In the genomic region with DNA sequence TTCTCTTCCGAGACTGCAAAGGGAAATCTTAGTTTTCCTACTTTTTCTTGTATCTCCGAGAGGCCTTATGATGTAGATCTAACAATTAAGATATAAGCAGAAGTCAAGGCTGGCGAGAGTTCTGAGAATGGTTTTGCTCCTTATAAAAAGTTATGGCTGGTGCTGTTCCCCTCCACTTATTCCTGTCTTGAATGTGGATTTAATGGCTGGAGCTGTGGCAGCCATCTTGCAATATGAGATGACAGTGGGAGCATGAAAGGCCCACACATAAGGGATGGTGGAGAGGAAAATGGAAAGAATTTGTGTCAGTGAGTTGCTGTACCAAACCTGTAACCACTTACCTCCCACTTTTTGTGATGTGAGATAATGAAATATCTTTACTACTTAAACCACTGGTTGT, we compare ENCODE assay signal across 2 cellular contexts.
A peak's percentile ranks its signal among the peaks of the same experiment; 100 is the strongest.
TF ChIP-seq lines count a peak whose summit lies in the region.

No MANE protein-coding gene starts in this region.

TF ChIP-seq in HCT116, 20 proteins besides CTCF, POLR2A, EP300 and RAD21:
- TF ChIP-seq ZFX (IDR thresholded peaks at IDR 0.05), result no peak
- no peak for TF ChIP-seq YY1 (IDR thresholded peaks at IDR 0.05; ENCODE audit: extremely low read depth, insufficient replicate concordance, low read depth, low read length)
- no peak for TF ChIP-seq FOSL1 (IDR thresholded peaks at IDR 0.05; ENCODE audit: low read depth)
- no peak for TF ChIP-seq CEBPB (IDR thresholded peaks at IDR 0.05; ENCODE audit: low read depth)
- TF ChIP-seq ZNF274 (IDR thresholded peaks at IDR 0.05; ENCODE audit: low read depth, low read length), result no peak
- TF ChIP-seq EZH2phosphoT487 (IDR thresholded peaks at IDR 0.05; ENCODE audit: borderline replicate concordance), result no peak
- no peak for TF ChIP-seq ATF3 (IDR thresholded peaks at IDR 0.05)
- no peak for TF ChIP-seq SP1 (IDR thresholded peaks at IDR 0.05; ENCODE audit: low read depth)
- no peak for TF ChIP-seq EZH2 (IDR thresholded peaks at IDR 0.05)
- TF ChIP-seq REST (IDR thresholded peaks at IDR 0.05; ENCODE audit: low read depth), result no peak
- TF ChIP-seq TCF7L2 (IDR thresholded peaks at IDR 0.05; ENCODE audit: borderline replicate concordance, extremely low read depth, insufficient read depth, insufficient read length), result no peak
- no peak for TF ChIP-seq SIN3A (IDR thresholded peaks at IDR 0.05; ENCODE audit: low read depth)
- TF ChIP-seq ZBTB33 (IDR thresholded peaks at IDR 0.05; ENCODE audit: extremely low read depth, insufficient replicate concordance, low read length), result no peak
- no peak for TF ChIP-seq SRF (IDR thresholded peaks at IDR 0.05; ENCODE audit: low read depth)
- TF ChIP-seq POLR2AphosphoS5 (IDR thresholded peaks at IDR 0.05; ENCODE audit: low read depth, low read length), result no peak
- no peak for TF ChIP-seq CBX3 (IDR thresholded peaks at IDR 0.05; ENCODE audit: low read depth)
- no peak for TF ChIP-seq ELF1 (IDR thresholded peaks at IDR 0.05; ENCODE audit: borderline replicate concordance, low read depth)
- TF ChIP-seq JUND (IDR thresholded peaks at IDR 0.05), result no peak

TF ChIP-seq in H1, 55 proteins besides CTCF, POLR2A, EP300 and RAD21:
- TF ChIP-seq NANOG (IDR thresholded peaks at IDR 0.05; ENCODE audit: insufficient read depth, low read depth, low read length, poor library complexity, severe bottlenecking) (no peak), CHD2 (IDR thresholded peaks at IDR 0.05; ENCODE audit: low read length) (no peak), YY1 (IDR thresholded peaks at IDR 0.05; ENCODE audit: low read depth, low read length) (0 out of 2 replicates have a peak, but pooled peaks have one; percentile 28), KDM1A (IDR thresholded peaks at IDR 0.05; ENCODE audit: borderline replicate concordance, low read length) (peak; percentile 82; the same call in 1 of the 2 replicates)
TF ChIP-seq in H1: peak in this region for 2.
